ENCODE assay signal across 1 cellular context in genomic region chr1:219339466-219339865, GRCh38.
TF ChIP-seq lines count a peak whose summit lies in the region.

No MANE protein-coding gene starts in this region.

TF ChIP-seq in IMR-90, 13 proteins besides CTCF, POLR2A, EP300 and RAD21:
- peak; percentile 43; the same call in 1 of the 2 replicates for TF ChIP-seq NFE2L2 (IDR thresholded peaks at IDR 0.05; ENCODE audit: low read depth, low read length)
- TF ChIP-seq, protein P1, sequence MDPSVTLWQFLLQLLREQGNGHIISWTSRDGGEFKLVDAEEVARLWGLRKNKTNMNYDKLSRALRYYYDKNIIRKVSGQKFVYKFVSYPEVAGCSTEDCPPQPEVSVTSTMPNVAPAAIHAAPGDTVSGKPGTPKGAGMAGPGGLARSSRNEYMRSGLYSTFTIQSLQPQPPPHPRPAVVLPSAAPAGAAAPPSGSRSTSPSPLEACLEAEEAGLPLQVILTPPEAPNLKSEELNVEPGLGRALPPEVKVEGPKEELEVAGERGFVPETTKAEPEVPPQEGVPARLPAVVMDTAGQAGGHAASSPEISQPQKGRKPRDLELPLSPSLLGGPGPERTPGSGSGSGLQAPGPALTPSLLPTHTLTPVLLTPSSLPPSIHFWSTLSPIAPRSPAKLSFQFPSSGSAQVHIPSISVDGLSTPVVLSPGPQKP (IDR thresholded peaks at IDR 0.05; ENCODE audit: borderline replicate concordance, low read depth, low read length), result no peak
